Comparison of ENCODE assay signal across 18 cellular contexts in the genomic region with DNA sequence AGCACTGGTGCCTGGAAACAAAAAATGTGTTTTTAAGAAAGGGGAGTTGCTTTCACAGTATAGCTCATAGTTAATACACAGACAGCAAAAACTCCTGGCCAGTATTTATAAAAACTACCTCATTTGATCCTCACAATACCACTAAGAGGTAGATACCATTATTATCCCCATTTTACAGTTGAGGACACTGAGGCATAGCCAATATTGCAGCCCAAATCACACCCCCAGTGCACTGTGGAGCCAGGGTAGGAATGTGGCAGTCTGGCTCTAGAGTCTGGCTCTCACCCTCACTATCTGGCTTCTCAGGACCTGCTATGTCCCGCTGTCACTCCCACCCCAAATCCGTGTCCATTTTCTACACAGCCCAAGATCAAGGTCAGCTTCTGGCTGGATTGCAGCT. TPM values are rescaled to one million over a fixed set of nuclear protein-coding genes. Genes with fewer than 3 reads are reported as not detected.
DNase-seq lines count a peak whose midpoint lies in the region; ATAC-seq and TF ChIP-seq lines count a peak whose summit lies in the region.
"Had no signal": no experiment of that assay in that cellular context is flagged by ENCODE, and none has a peak within 500 bp of the region (broad histone marks: within the 10 kb centered on the region; RNA-seq: fewer than 3 reads in every experiment).

No MANE protein-coding gene starts in this region.

- WGBS in body of pancreas, 2 donors: 57 to 64% methylated on average over 2 of the region's 2 CpGs

- H3K4me2 ChIP-seq in osteoblast (ENCODE audit: insufficient read depth, low read length): peak overlapping the region; percentile 72

- TF ChIP-seq CTCF in left ventricle myocardium inferior (IDR thresholded peaks at IDR 0.05; ENCODE audit: borderline replicate concordance) (no peak), osteoblast (IDR thresholded peaks at IDR 0.05; ENCODE audit: extremely low read depth, low read depth, low read length) (no peak), vagina (IDR thresholded peaks at IDR 0.05) (no peak), body of pancreas (IDR thresholded peaks at IDR 0.05) (no peak)

- no peak for ATAC-seq in left ventricle myocardium superior
- ATAC-seq in GM18519 (IDR thresholded peaks at IDR 0.05; ENCODE audit: low FRiP score, unreplicated experiment): no peak
- no peak for ATAC-seq in body of pancreas

- H3K9me3 ChIP-seq in left ventricle myocardium inferior (replicated peaks) (no peaks in the 10 kb centered on the region), osteoblast (ENCODE audit: low read depth, low read length) (no peaks in the 10 kb centered on the region), vagina (no peaks in the 10 kb centered on the region), body of pancreas (no peaks in the 10 kb centered on the region)

- H3K27ac ChIP-seq in left ventricle myocardium inferior (replicated peaks) (peak overlapping the region; percentile 94), cingulate gyrus (ENCODE audit: low read depth, low read length) (peak overlapping the region; percentile 99), osteoblast (ENCODE audit: low read depth, low read length) (no peak overlapping the region), vagina (peak overlapping the region; percentile 92), body of pancreas (no peak overlapping the region)

- H3K4me1 ChIP-seq in left ventricle myocardium inferior (peaks cover 95% of the 10 kb centered on the region), osteoblast (ENCODE audit: insufficient read depth, low read length) (peaks cover 30% of the 10 kb centered on the region), vagina (peaks cover 56% of the 10 kb centered on the region), body of pancreas (peaks cover 18% of the 10 kb centered on the region)

- TF ChIP-seq POLR2A in vagina (IDR thresholded peaks at IDR 0.05) (no peak), body of pancreas (IDR thresholded peaks at IDR 0.05) (no peak)

- no peak overlapping the region for H2AFZ ChIP-seq in osteoblast (ENCODE audit: low read length)

- DNase-seq in left ventricle myocardium inferior (no peak), left ventricle myocardium superior (no peak), osteoblast (ENCODE audit: insufficient read length, low spot score, missing footprints) (no peak), vagina (ENCODE audit: extremely low spot score in 2 of 2) (no peak), glomerular visceral epithelial cell (ENCODE audit: extremely low spot score) (no peak), body of pancreas (no peak)
- DNase-seq: activated B cell treated with CpG ODN at 0.5 μM for 24 hours; activated CD8-positive, alpha-beta memory T cell treated with anti-CD3 and anti-CD28 coated beads for 24 hours; activated naive CD8-positive, alpha-beta T cell treated with anti-CD3 and anti-CD28 coated beads, Interleukin-2, amount 10 ng/mL, durations not matched to agents 7 days and 5 days; effector CD8-positive, alpha-beta T cell; kidney glomerular epithelial cell; NCI-H2029; NCI-H510A; SHP77; stimulated activated CD4-positive, alpha-beta T cell treated with anti-CD3 and anti-CD28 coated beads, Interleukin-4, amount 100 ng/mL, for 24 hours had no signal

- H3K36me3 ChIP-seq in left ventricle myocardium inferior (no peaks in the 10 kb centered on the region), osteoblast (ENCODE audit: insufficient read depth, low read length) (peaks cover 3% of the 10 kb centered on the region), vagina (no peaks in the 10 kb centered on the region), body of pancreas (replicated peaks in 1 of 2; ENCODE audit: insufficient read depth in 1 of 2, low read depth in 2 of 2) (no peaks in the 10 kb centered on the region)

- H4K20me1 ChIP-seq in osteoblast (ENCODE audit: insufficient read depth, low read length): peaks cover 59% of the 10 kb centered on the region

- H3K4me3 ChIP-seq in left ventricle myocardium inferior (peak overlapping the region; percentile 89), osteoblast (ENCODE audit: insufficient read depth, low read length) (no peak overlapping the region), vagina (no peak overlapping the region), body of pancreas (no peak overlapping the region)
- H3K4me3 ChIP-seq: skin epidermis had no signal

- H3K79me2 ChIP-seq in osteoblast (ENCODE audit: insufficient read depth, low read length): peaks cover 89% of the 10 kb centered on the region

- H3K27me3 ChIP-seq in left ventricle myocardium inferior (ENCODE audit: low read depth) (no peaks in the 10 kb centered on the region), osteoblast (ENCODE audit: insufficient read depth, low read length) (no peaks in the 10 kb centered on the region), vagina (no peaks in the 10 kb centered on the region), body of pancreas (no peaks in the 10 kb centered on the region)

- intact Hi-C loops in left ventricle myocardium inferior (cut with micrococcal nuclease) (no loop called here), left ventricle myocardium superior (cut with micrococcal nuclease) (no loop called here), vagina (cut with DNase I) (no loop called here), body of pancreas (cut with DNase I) (no loop called here)

RNA-seq across cellular contexts. Expression of a gene that starts 2.6 kb away (rescaled TPM):
- total RNA-seq in left ventricle myocardium inferior: 60.8 TPM
- 70.3 TPM for total RNA-seq in left ventricle myocardium superior
- 47.0 and 49.8 TPM in 2 replicates for total RNA-seq in osteoblast
- 70.2 TPM for total RNA-seq in vagina
- total RNA-seq in body of pancreas: 10 to 100 TPM in 1 of 2 donors, 1 to 10 TPM in 1; 5.2 to 10.9 TPM

Comparison
In these comparisons a context has a peak if more than half of its experiments do, and no peak if none do; other contexts are left out.
1. H3K27ac ChIP-seq: peak in left ventricle myocardium inferior (single experiment), cingulate gyrus (single experiment) and vagina (single experiment); none in osteoblast (single experiment) and body of pancreas (0 of 4).